In the genomic region with DNA sequence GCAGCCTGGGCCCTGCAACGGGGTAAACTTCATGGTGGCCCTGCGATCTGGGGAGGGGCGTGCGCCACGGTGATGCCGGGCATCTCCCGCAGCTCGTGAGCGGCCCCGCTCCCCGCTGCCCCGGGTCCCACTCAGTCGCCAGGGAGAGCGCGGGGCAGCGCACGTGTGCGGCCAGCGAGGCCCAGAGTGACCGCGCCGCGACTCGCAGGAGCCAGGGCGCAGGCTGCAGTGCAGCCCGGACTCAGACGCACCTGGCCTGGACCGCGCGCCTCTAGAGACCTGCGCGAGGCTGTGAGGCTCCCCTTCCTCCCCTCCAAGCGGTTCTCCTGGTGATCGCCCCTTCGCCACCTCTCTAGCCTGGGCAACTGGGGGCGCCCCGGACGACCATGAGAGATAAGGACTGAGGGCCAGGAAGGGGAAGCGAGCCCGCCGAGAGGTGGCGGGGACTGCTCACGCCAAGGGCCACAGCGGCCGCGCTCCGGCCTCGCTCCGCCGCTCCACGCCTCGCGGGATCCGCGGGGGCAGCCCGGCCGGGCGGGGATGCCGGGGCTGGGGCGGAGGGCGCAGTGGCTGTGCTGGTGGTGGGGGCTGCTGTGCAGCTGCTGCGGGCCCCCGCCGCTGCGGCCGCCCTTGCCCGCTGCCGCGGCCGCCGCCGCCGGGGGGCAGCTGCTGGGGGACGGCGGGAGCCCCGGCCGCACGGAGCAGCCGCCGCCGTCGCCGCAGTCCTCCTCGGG, we compare ENCODE assay signal across 8 cellular contexts. TPM values are rescaled to one million over a fixed set of nuclear protein-coding genes. Genes with fewer than 3 reads are reported as not detected.
DNase-seq lines count a peak whose midpoint lies in the region; ATAC-seq and TF ChIP-seq lines count a peak whose summit lies in the region.

No MANE protein-coding gene starts in this region.

- H3K36me3 ChIP-seq in mesodermal cell (ENCODE audit: control insufficient read depth, insufficient read depth, low read length), result no peaks in the 10 kb centered on the region

- intact Hi-C loops in Calu3 (cut with micrococcal nuclease; ENCODE audit: unreplicated experiment), result loop anchor here (10.0 kb wide), 1 partner anchor 158 kb away; no protein-coding TSS in a partner anchor
- intact Hi-C loops in posterior vena cava (cut with DNase I), result loop anchor here in 1 of 2 donors (5.0 kb wide), 1 partner anchor 276 kb away; no protein-coding TSS in a partner anchor

- peak overlapping the region in 1 of 2 donors; percentile 50 for H3K27ac ChIP-seq in coronary artery
- H3K27ac ChIP-seq in mesodermal cell (ENCODE audit: low read depth, low read length, severe bottlenecking), result no peak overlapping the region

- H3K4me3 ChIP-seq in coronary artery (peak overlapping the region; percentile 69), mesodermal cell (ENCODE audit: extremely low read depth, insufficient read depth, low read length, poor library complexity, severe bottlenecking) (peak overlapping the region; percentile 50)

- H3K27ac Mint-ChIP-seq in Calu3 (ENCODE audit: unreplicated experiment), result no peak overlapping the region

- WGBS in mesodermal cell (ENCODE audit: insufficient coverage in 2 of 2), 2 experiments, result 0 to 1% methylated on average over 48 to 50 of the region's 84 CpGs

- DNase-seq in Calu3, result peak; percentile 22
- DNase-seq in NCI-H1105 treated with DMSO at 0.1 percent for 48 hours (lab: John Stamatoyannopoulos, UW), result peak; percentile 44
- no peak for DNase-seq in coronary artery (ENCODE audit: low spot score)
- DNase-seq in HPDE6-E6E7 (ENCODE audit: extremely low spot score), result no peak
- DNase-seq in posterior vena cava (ENCODE audit: low spot score), result no peak

- peaks cover 54% of the 10 kb centered on the region for H3K27me3 Mint-ChIP-seq in Calu3 (ENCODE audit: unreplicated experiment)

- CTCF ChIA-PET in Calu3 (lab: Charles Lee), result interaction anchor here (0.6 kb wide), 1 partner anchor 27 kb away, joined by 5 read pairs; no protein-coding TSS in a partner anchor

- no peaks in the 10 kb centered on the region for H3K9me3 ChIP-seq in mesodermal cell (ENCODE audit: control insufficient read depth, low read length)

- TF ChIP-seq CTCF in Calu3 (IDR thresholded peaks at IDR 0.05; ENCODE audit: unreplicated experiment) (no peak), coronary artery (IDR thresholded peaks at IDR 0.05) (no peak)

- peaks cover 7% of the 10 kb centered on the region for H3K36me3 Mint-ChIP-seq in Calu3 (ENCODE audit: insufficient read depth, unreplicated experiment)

- no peaks in the 10 kb centered on the region for H3K4me1 Mint-ChIP-seq in Calu3 (ENCODE audit: low read depth, unreplicated experiment)

- ATAC-seq in GM21360 (IDR thresholded peaks at IDR 0.05; ENCODE audit: unreplicated experiment), result peak; percentile 13
- no peak for ATAC-seq in GM19395 (IDR thresholded peaks at IDR 0.05; ENCODE audit: unreplicated experiment)

- no peaks in the 10 kb centered on the region for H3K9me3 Mint-ChIP-seq in Calu3 (ENCODE audit: low read depth, unreplicated experiment)

- peak overlapping the region; percentile 76 for H3K4me3 Mint-ChIP-seq in Calu3 (ENCODE audit: low read depth, unreplicated experiment)

- peaks cover 21% of the 10 kb centered on the region for H3K4me1 ChIP-seq in mesodermal cell (ENCODE audit: control insufficient read depth, insufficient read depth, low read length, poor library complexity, severe bottlenecking)

- BruUV-seq in Calu3 (replicated peaks; lab: Mats Ljungman, UMichigan), result no TSS peak

RNA-seq across cellular contexts. Expression of gene BMP6, which starts 0.7 kb away (rescaled TPM):
- total RNA-seq in Calu3 (2022), result 0.17 and 0.27 TPM in 2 replicates
- polyA plus RNA-seq in mesodermal cell (2013, experiment 1 of 2), result 17.9 TPM
- 16.8 TPM for polyA plus RNA-seq in mesodermal cell (2013, experiment 2 of 2)
- 1 to 10 TPM; 2.0 to 5.7 TPM for total RNA-seq in posterior vena cava

Comparison
In these comparisons a context has a peak if more than half of its experiments do, and no peak if none do; other contexts are left out.
1. DNase-seq: peak in Calu3 (single experiment) and NCI-H1105 treated with DMSO at 0.1 percent for 48 hours (single experiment); none in coronary artery (single experiment), HPDE6-E6E7 (single experiment) and posterior vena cava (single experiment).